Comparison of ENCODE assay signal across 21 cellular contexts in genomic region chr7:118626739-118627138, GRCh38.
"Had no signal": no experiment of that assay in that cellular context is flagged by ENCODE, and none has a peak within 500 bp of the region (broad histone marks: within the 10 kb centered on the region; RNA-seq: fewer than 3 reads in every experiment).

No MANE protein-coding gene starts in this region.

- H3K9ac ChIP-seq: neural progenitor cell had no signal

- H3K9me3 ChIP-seq: suprapubic skin, transverse colon had no signal

- H3K36me3 Mint-ChIP-seq: activated naive CD8-positive, alpha-beta T cell treated with anti-CD3 and anti-CD28 coated beads for 36 hours; mesothelial cell of epicardium; naive thymus-derived CD8-positive, alpha-beta T cell; neural progenitor cell; stimulated activated memory B cell treated with anti-CD40 and anti-IgM and Interleukin-4, amounts not matched to agents 10 μg/mL and 1 μg/mL and 100 μg/mL, for 72 hours had no signal

- H3K4me3 Mint-ChIP-seq: activated naive CD8-positive, alpha-beta T cell treated with anti-CD3 and anti-CD28 coated beads for 36 hours; activated T-cell treated with anti-CD3 and anti-CD28 coated beads, Interleukin-2, amount 50 U/mL, for 24 hours; activated T-helper 17 cell treated with anti-CD3 and anti-CD28 coated beads, Interleukin-2, amount 50 U/mL, for 72 hours; mesothelial cell of epicardium; naive thymus-derived CD8-positive, alpha-beta T cell; neural progenitor cell; stimulated activated memory B cell treated with anti-CD40 and anti-IgM and Interleukin-4, amounts not matched to agents 10 μg/mL and 1 μg/mL and 100 μg/mL, for 72 hours; WTC11 had no signal

- H3K27ac ChIP-seq: left lung, neural progenitor cell, stomach, suprapubic skin, transverse colon had no signal

- H3K4me1 ChIP-seq: left lung, stomach, suprapubic skin, transverse colon had no signal

- ATAC-seq: activated T-helper 17 cell treated with anti-CD3 and anti-CD28 coated beads, Interleukin-2, amount 50 U/mL, for 72 hours; left lung; naive thymus-derived CD8-positive, alpha-beta T cell; sciatic nerve; stimulated activated memory B cell treated with anti-CD40 and anti-IgM and Interleukin-4, amounts not matched to agents 10 μg/mL and 1 μg/mL and 100 μg/mL, for 72 hours; WTC11 had no signal

- H3K9me3 Mint-ChIP-seq: activated naive CD8-positive, alpha-beta T cell treated with anti-CD3 and anti-CD28 coated beads for 36 hours; activated T-cell treated with anti-CD3 and anti-CD28 coated beads, Interleukin-2, amount 50 U/mL, for 24 hours had no signal

- H3K27me3 ChIP-seq: left lung, neural progenitor cell, stomach, suprapubic skin, transverse colon had no signal

- FAIRE-seq: urothelium cell line had no signal

- DNase-seq: activated naive CD4-positive, alpha-beta T cell; activated naive CD8-positive, alpha-beta T cell treated with anti-CD3 and anti-CD28 coated beads for 36 hours; activated T-cell treated with anti-CD3 and anti-CD28 coated beads, Interleukin-2, amount 50 U/mL, for 24 hours; erythroblast; foreskin melanocyte; left lung; naive thymus-derived CD8-positive, alpha-beta T cell; stimulated activated CD4-positive, alpha-beta T cell treated with anti-CD3 and anti-CD28 coated beads, Interleukin-15, amount 100 ng/mL, for 24 hours; stomach; T-helper 9 cell; transverse colon had no signal

- H3K4me1 Mint-ChIP-seq: activated naive CD8-positive, alpha-beta T cell treated with anti-CD3 and anti-CD28 coated beads for 36 hours; activated T-helper 17 cell treated with anti-CD3 and anti-CD28 coated beads, Interleukin-2, amount 50 U/mL, for 72 hours; mesothelial cell of epicardium; naive thymus-derived CD8-positive, alpha-beta T cell; stimulated activated memory B cell treated with anti-CD40 and anti-IgM and Interleukin-4, amounts not matched to agents 10 μg/mL and 1 μg/mL and 100 μg/mL, for 72 hours had no signal

- H3K36me3 ChIP-seq: left lung, neural progenitor cell, stomach, suprapubic skin, transverse colon had no signal

- H3K4me3 ChIP-seq: left lung, lung, neural progenitor cell, smooth muscle cell, stomach, suprapubic skin, transverse colon had no signal

- H3K27ac Mint-ChIP-seq: activated naive CD8-positive, alpha-beta T cell treated with anti-CD3 and anti-CD28 coated beads for 36 hours; activated T-cell treated with anti-CD3 and anti-CD28 coated beads, Interleukin-2, amount 50 U/mL, for 24 hours; activated T-helper 17 cell treated with anti-CD3 and anti-CD28 coated beads, Interleukin-2, amount 50 U/mL, for 72 hours; mesothelial cell of epicardium; naive thymus-derived CD8-positive, alpha-beta T cell; neural progenitor cell; stimulated activated memory B cell treated with anti-CD40 and anti-IgM and Interleukin-4, amounts not matched to agents 10 μg/mL and 1 μg/mL and 100 μg/mL, for 72 hours; WTC11 had no signal

- H3K27me3 Mint-ChIP-seq: activated naive CD8-positive, alpha-beta T cell treated with anti-CD3 and anti-CD28 coated beads for 36 hours; activated T-cell treated with anti-CD3 and anti-CD28 coated beads, Interleukin-2, amount 50 U/mL, for 24 hours; activated T-helper 17 cell treated with anti-CD3 and anti-CD28 coated beads, Interleukin-2, amount 50 U/mL, for 72 hours; naive thymus-derived CD8-positive, alpha-beta T cell; stimulated activated memory B cell treated with anti-CD40 and anti-IgM and Interleukin-4, amounts not matched to agents 10 μg/mL and 1 μg/mL and 100 μg/mL, for 72 hours had no signal
